17 cellular contexts compared by ENCODE assay signal in the genomic region with DNA sequence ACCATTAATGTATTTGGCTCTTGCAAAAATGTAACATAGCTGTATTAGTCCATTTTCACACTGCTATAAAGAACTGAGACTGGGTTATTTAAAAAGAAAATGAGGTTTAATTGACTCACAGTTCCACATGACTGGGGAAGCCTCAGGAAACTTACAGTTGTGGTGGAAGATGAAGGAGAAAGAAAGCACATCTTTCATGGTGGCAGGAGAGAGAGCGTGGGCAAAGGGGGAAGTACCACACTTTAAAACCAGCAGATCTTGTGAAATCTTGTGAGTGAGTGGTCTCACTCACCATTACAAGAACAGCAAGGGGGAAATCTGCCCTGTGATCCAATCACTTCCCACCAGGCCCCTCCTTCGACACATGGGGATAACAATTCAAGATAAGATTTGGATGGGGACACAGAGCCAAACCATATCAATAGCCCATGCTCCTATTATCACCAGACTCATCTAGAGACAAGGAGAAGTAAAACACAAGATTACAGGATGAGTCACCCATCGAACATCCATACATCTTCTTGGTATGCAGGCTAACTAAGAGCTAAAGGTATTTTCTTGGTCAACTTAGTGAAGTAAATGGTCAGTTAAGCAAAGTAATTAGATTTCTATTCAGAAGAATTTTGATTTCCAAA. TPM values are rescaled to one million over a fixed set of nuclear protein-coding genes. Genes with fewer than 3 reads are reported as not detected.
A peak's percentile ranks its signal among the peaks of the same experiment; 100 is the strongest.
DNase-seq lines count a peak whose midpoint lies in the region; ATAC-seq, FAIRE-seq and TF ChIP-seq lines count a peak whose summit lies in the region.
"Had no signal": no experiment of that assay in that cellular context is flagged by ENCODE, and none has a peak within 500 bp of the region (broad histone marks: within the 10 kb centered on the region; RNA-seq: fewer than 3 reads in every experiment).

No MANE protein-coding gene starts in this region.

- H3K4me1 ChIP-seq in A549 = no peaks in the 10 kb centered on the region
- H3K4me1 ChIP-seq: adrenal gland, pancreas, stomach had no signal

- POLR2A ChIA-PET in A549 (lab: Yijun Ruan, JAX) = no interaction called here

- TF ChIP-seq POLR2A in A549 (IDR thresholded peaks at IDR 0.05; ENCODE audit: low read length) = no peak

- TF ChIP-seq EP300 in A549 (IDR thresholded peaks at IDR 0.05) = no peak

- no peak for FAIRE-seq in A549 (lab: Jason Lieb, UNC)
- FAIRE-seq: pancreas had no signal

- H3K4me2 ChIP-seq in A549 = no peak overlapping the region

- in situ Hi-C loops in Caki2 (cut with HindIII; ENCODE audit: low pct_unique_long_range_greater_than_20kb, low sequenced_read_pairs) = no loop called here

- 37% methylated on average over 3 of the region's 3 CpGs for WGBS in A549 (ENCODE audit: missing lambda C conversion rate)

- DNase-seq in A549 (ENCODE audit: low read depth in 1 of 2, low spot score in 1 of 2) = no peak
- peak; percentile 53 for DNase-seq in Caki2 (ENCODE audit: low read depth)
- DNase-seq in RKO (ENCODE audit: low spot score) = peak; percentile 10
- peak; percentile 4 for DNase-seq in fibroblast of peridontal ligament (ENCODE audit: extremely low read depth)
- DNase-seq in NCI-H1930 (lab: John Stamatoyannopoulos, UW) = no peak
- DNase-seq in substantia nigra (lab: John Stamatoyannopoulos, UW) = no peak
- no peak for DNase-seq in anterior cingulate cortex (lab: John Stamatoyannopoulos, UW)
- no peak for DNase-seq in NCI-H446 treated with DMSO at 0.1 percent for 48 hours (lab: John Stamatoyannopoulos, UW)
- DNase-seq: activated CD8-positive, alpha-beta memory T cell treated with anti-CD3 and anti-CD28 coated beads, Interleukin-2, amount 50 U/mL, for 4 hours; adrenal gland; hypothalamus; left lung; NCI-H1092; pancreas; stomach had no signal

- TF ChIP-seq CTCF in A549 (IDR thresholded peaks at IDR 0.05) = no peak

- no peak for ATAC-seq in A549
- ATAC-seq: left lung, pancreas had no signal

- no peaks in the 10 kb centered on the region for H3K9me3 ChIP-seq in A549
- H3K9me3 ChIP-seq: adrenal gland, BLaER1, left lung, pancreas, stomach had no signal

- H3K27ac ChIP-seq in A549 (no peak overlapping the region), substantia nigra (ENCODE audit: low read depth, low read length, poor library complexity, severe bottlenecking) (no peak overlapping the region)
- H3K27ac ChIP-seq: adrenal gland, left lung, pancreas, SK-N-MC, stomach had no signal

- no peak for TF ChIP-seq RAD21 in A549 (conservative IDR thresholded peaks at IDR 0.05 in 1 of 2, IDR thresholded peaks at IDR 0.05 in 1 of 2)

- no peak overlapping the region for H3K4me3 ChIP-seq in A549
- H3K4me3 ChIP-seq: adrenal gland, BLaER1, left lung, pancreas, SK-N-MC, stomach had no signal

- CTCF ChIA-PET in A549 (lab: Yijun Ruan, JAX) = interaction anchor here (1.4 to 1.9 kb wide), 2 partner anchors 8 to 9 kb away, joined by 3 to 6 read pairs; no protein-coding TSS in a partner anchor

TF ChIP-seq in A549, 52 proteins besides CTCF, POLR2A, EP300 and RAD21:
- no peak for TF ChIP-seq EHMT2 (IDR thresholded peaks at IDR 0.05; ENCODE audit: low read depth)
- TF ChIP-seq, protein P1, sequence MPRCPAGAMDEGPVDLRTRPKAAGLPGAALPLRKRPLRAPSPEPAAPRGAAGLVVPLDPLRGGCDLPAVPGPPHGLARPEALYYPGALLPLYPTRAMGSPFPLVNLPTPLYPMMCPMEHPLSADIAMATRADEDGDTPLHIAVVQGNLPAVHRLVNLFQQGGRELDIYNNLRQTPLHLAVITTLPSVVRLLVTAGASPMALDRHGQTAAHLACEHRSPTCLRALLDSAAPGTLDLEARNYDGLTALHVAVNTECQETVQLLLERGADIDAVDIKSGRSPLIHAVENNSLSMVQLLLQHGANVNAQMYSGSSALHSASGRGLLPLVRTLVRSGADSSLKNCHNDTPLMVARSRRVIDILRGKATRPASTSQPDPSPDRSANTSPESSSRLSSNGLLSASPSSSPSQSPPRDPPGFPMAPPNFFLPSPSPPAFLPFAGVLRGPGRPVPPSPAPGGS (IDR thresholded peaks at IDR 0.05) = no peak
- TF ChIP-seq, protein P2, sequence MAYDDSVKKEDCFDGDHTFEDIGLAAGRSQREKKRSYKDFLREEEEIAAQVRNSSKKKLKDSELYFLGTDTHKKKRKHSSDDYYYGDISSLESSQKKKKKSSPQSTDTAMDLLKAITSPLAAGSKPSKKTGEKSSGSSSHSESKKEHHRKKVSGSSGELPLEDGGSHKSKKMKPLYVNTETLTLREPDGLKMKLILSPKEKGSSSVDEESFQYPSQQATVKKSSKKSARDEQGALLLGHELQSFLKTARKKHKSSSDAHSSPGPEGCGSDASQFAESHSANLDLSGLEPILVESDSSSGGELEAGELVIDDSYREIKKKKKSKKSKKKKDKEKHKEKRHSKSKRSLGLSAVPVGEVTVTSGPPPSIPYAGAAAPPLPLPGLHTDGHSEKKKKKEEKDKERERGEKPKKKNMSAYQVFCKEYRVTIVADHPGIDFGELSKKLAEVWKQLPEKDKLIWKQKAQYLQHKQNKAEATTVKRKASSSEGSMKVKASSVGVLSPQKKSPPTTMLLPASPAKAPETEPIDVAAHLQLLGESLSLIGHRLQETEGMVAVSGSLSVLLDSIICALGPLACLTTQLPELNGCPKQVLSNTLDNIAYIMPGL (CRISPR knock-in tag; IDR thresholded peaks at IDR 0.05; ENCODE audit: borderline replicate concordance) = no peak
- no peak for TF ChIP-seq TFCP2L1 (CRISPR knock-in tag; IDR thresholded peaks at IDR 0.05)
- no peak for TF ChIP-seq FOXS1 (CRISPR knock-in tag; IDR thresholded peaks at IDR 0.05)
- TF ChIP-seq FOSL2 (IDR thresholded peaks at IDR 0.05) = no peak
- TF ChIP-seq FOSL2 (CRISPR knock-in tag; IDR thresholded peaks at IDR 0.05) = peak; percentile 30; the same call in 1 of the 2 replicates

RNA-seq across cellular contexts. Expression of a gene that starts 55.3 kb away (rescaled TPM):
- polyA plus RNA-seq in A549 (2011; rRNA removed) (41.7 and 59.1 TPM in 2 replicates), A549 (2017; fragmentation: RNase III; extraction: RNeasy Plus Mini Kit Qiagen cat#74134 plus additional on column Dnase treatment) (61.2 to 66.6 TPM (median 65.2 TPM) in 3 replicates)
- polyA plus RNA-seq in A549 (2012; cell fraction: cytosol; rRNA removed) = 14.7 and 17.7 TPM in 2 replicates
- 4.8 and 6.4 TPM in 2 replicates for polyA plus RNA-seq in A549 (2012; cell fraction: nucleus; rRNA removed)
- polyA minus RNA-seq in A549 (2011; rRNA and poly(A)+ RNA removed) = 23.1 and 31.9 TPM in 2 replicates
- 26.6 and 28.9 TPM in 2 replicates for total RNA-seq in Caki2 (2014; rRNA removed; shearing (Covaris generic); ENCODE audit: low replicate concordance)

Comparison
In these comparisons a context has a peak if more than half of its experiments do, and no peak if none do; other contexts are left out.
1. DNase-seq: peak in Caki2 (single experiment), RKO (single experiment) and fibroblast of peridontal ligament (single experiment); none in A549 (0 of 2), NCI-H1930 (0 of 2), substantia nigra (0 of 49), anterior cingulate cortex (0 of 58) and NCI-H446 treated with DMSO at 0.1 percent for 48 hours (single experiment).